36 cellular contexts compared by ENCODE assay signal in genomic region chr5:148639081-148639480, GRCh38. TPM values are rescaled to one million over a fixed set of nuclear protein-coding genes. Genes with fewer than 3 reads are reported as not detected.
"Had no signal": no experiment of that assay in that cellular context is flagged by ENCODE, and none has a peak within 500 bp of the region (broad histone marks: within the 10 kb centered on the region; RNA-seq: fewer than 3 reads in every experiment).

No MANE protein-coding gene starts in this region.

- H3K27ac ChIP-seq: brain microvascular endothelial cell, coronary artery, dorsolateral prefrontal cortex, esophagus squamous epithelium, gastroesophageal sphincter, heart right ventricle, VCaP had no signal

- H3K36me3 ChIP-seq: brain microvascular endothelial cell, esophagus squamous epithelium, gastroesophageal sphincter, heart right ventricle had no signal

- H3K4me1 ChIP-seq: esophagus squamous epithelium, gastroesophageal sphincter, heart right ventricle had no signal

- H3K27me3 ChIP-seq: brain microvascular endothelial cell, dorsolateral prefrontal cortex, esophagus squamous epithelium, gastroesophageal sphincter, heart right ventricle had no signal

- H3K4me3 ChIP-seq: coronary artery, dorsolateral prefrontal cortex, esophagus squamous epithelium, gastroesophageal sphincter, heart right ventricle had no signal

- FAIRE-seq: astrocyte, bronchial epithelial cell, TTC549 had no signal

- ATAC-seq: activated T-cell treated with anti-CD3 and anti-CD28 coated beads, Interleukin-2, amount 50 U/mL, for 4 hours; activated T-helper 17 cell treated with anti-CD3 and anti-CD28 coated beads, Interleukin-2, amount 50 U/mL, for 72 hours; gastroesophageal sphincter; heart right ventricle; WTC11 had no signal

- H3K9me3 ChIP-seq: esophagus squamous epithelium, gastroesophageal sphincter, heart right ventricle had no signal

- DNase-seq: activated CD4-positive, alpha-beta memory T cell treated with anti-CD3 and anti-CD28 coated beads, Interleukin-2, amount 10 ng/mL, durations not matched to agents 7 days and 5 days; activated CD4-positive, alpha-beta T cell treated with anti-CD3 and anti-CD28 coated beads for 1 hour; activated CD4-positive, alpha-beta T cell treated with anti-CD3 and anti-CD28 coated beads for 4 hours; activated CD4-positive, alpha-beta T cell treated with anti-CD3 and anti-CD28 coated beads, Interleukin-2, amount 10 ng/mL, durations not matched to agents 7 days and 5 days; activated CD4-positive, alpha-beta T cell treated with anti-CD3 and anti-CD28 coated beads, Interleukin-2, amount 50 U/mL, for 4 hours; activated CD8-positive, alpha-beta memory T cell treated with anti-CD3 and anti-CD28 coated beads, Interleukin-2, amount 50 U/mL, for 48 hours; activated effector memory CD4-positive, alpha-beta T cell treated with Interleukin-2 at 50 U/mL for 16 hours; activated gamma-delta T cell treated with Interleukin-2 at 50 U/mL for 16 hours; activated naive CD4-positive, alpha-beta T cell treated with anti-CD3 and anti-CD28 coated beads, Interleukin-2, amount 50 U/mL, for 16 hours; activated naive CD4-positive, alpha-beta T cell treated with Interleukin-2 at 50 U/mL for 16 hours; activated T-cell treated with anti-CD3 and anti-CD28 coated beads for 4 hours; activated T-cell treated with anti-CD3 and anti-CD28 coated beads, Interleukin-2, amount 50 U/mL, for 4 hours; amniotic stem cell; anterior cingulate cortex; brain microvascular endothelial cell; dorsolateral prefrontal cortex; effector memory CD4-positive, alpha-beta T cell; endodermal cell; esophagus squamous epithelium; foreskin melanocyte; heart right ventricle; T-helper 2 cell had no signal

RNA-seq across cellular contexts. Expression of gene HTR4, which starts 15.2 kb away (rescaled TPM):
- total RNA-seq: activated CD4-positive, alpha-beta memory T cell treated with anti-CD3 and anti-CD28 coated beads, Interleukin-2, amount 10 ng/mL, durations not matched to agents 7 days and 5 days; activated CD4-positive, alpha-beta T cell treated with anti-CD3 and anti-CD28 coated beads, Interleukin-2, amount 10 ng/mL, durations not matched to agents 7 days and 5 days; activated T-cell treated with anti-CD3 and anti-CD28 coated beads, Interleukin-2, amount 50 U/mL, for 4 hours; activated T-helper 17 cell treated with anti-CD3 and anti-CD28 coated beads, Interleukin-2, amount 50 U/mL, for 72 hours; astrocyte; bronchial epithelial cell; endodermal cell; epithelial cell of proximal tubule; fibroblast of lung; fibroblast of villous mesenchyme; glomerular endothelial cell; T-helper 1 cell treated with Interleukin-12 subunit alpha and Interleukin-12 subunit beta and Interleukin-4 antibody, amounts not matched to agents 30 ng/mL and 1 ng/mL, for 36 hours; WTC11 had no signal
- polyA plus RNA-seq: adipose tissue, fibroblast of lung had no signal
